ENCODE assay signal across 18 cellular contexts in the genomic region with DNA sequence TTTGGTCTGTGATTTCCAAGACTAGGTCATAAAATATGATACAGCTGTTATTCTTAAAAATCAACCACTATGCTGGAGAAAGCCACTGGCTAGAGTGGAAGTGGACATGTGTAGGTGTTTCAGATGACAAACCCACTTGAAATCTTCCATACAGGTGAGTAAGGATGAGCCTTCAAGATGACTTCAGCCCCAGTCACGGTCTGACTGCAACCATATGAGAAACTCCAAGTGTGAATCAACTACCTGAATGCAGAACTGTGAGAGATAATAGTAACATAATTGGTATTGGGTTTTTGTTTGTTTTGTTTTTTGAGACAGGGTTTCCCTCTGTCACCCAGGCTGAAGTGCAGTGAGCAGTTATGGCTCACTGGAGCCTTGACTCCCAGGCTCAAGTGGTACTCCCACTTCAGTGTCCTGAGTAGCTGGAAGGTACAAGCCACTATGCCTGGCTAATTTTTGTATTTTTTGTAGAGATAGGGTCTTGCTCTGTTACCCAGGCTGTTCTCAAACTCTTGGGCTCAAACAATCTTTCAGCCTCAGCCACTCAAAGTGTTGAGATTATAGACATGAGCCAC.
DNase-seq lines count a peak whose midpoint lies in the region; ATAC-seq and TF ChIP-seq lines count a peak whose summit lies in the region.
"Had no signal": no experiment of that assay in that cellular context is flagged by ENCODE, and none has a peak within 500 bp of the region (broad histone marks: within the 10 kb centered on the region; RNA-seq: fewer than 3 reads in every experiment).

No MANE protein-coding gene starts in this region.

- no peaks in the 10 kb centered on the region for H3K36me3 Mint-ChIP-seq in T-helper 2 cell treated with Interferon-gamma antibody and Interleukin-4, amounts not matched to agents 5 μg/mL and 100 μg/mL, for 36 hours (ENCODE audit: low read depth)
- H3K36me3 Mint-ChIP-seq: CD8-positive, alpha-beta memory T cell had no signal

- no peaks in the 10 kb centered on the region for H3K9me3 ChIP-seq in RWPE2 (ENCODE audit: severe bottlenecking)
- H3K9me3 ChIP-seq: BLaER1, Caco-2 had no signal

- H3K36me3 ChIP-seq in RWPE2 (ENCODE audit: low read depth) = no peaks in the 10 kb centered on the region
- H3K36me3 ChIP-seq: BLaER1 had no signal

- H3K4me3 ChIP-seq in RWPE2 (ENCODE audit: severe bottlenecking) = no peak overlapping the region
- H3K4me3 ChIP-seq: BLaER1, GM12878, K562 had no signal

- no peak overlapping the region for H3K4me3 Mint-ChIP-seq in T-helper 2 cell treated with Interferon-gamma antibody and Interleukin-4, amounts not matched to agents 5 μg/mL and 100 μg/mL, for 36 hours
- H3K4me3 Mint-ChIP-seq: CD8-positive, alpha-beta memory T cell; H9 had no signal

- no peaks in the 10 kb centered on the region for H3K9me3 Mint-ChIP-seq in T-helper 2 cell treated with Interferon-gamma antibody and Interleukin-4, amounts not matched to agents 5 μg/mL and 100 μg/mL, for 36 hours
- H3K9me3 Mint-ChIP-seq: H9 had no signal

- no peak overlapping the region for H3K27ac Mint-ChIP-seq in T-helper 2 cell treated with Interferon-gamma antibody and Interleukin-4, amounts not matched to agents 5 μg/mL and 100 μg/mL, for 36 hours
- H3K27ac Mint-ChIP-seq: CD8-positive, alpha-beta memory T cell; H9 had no signal

- H3K27ac ChIP-seq in RWPE2 (ENCODE audit: poor library complexity, severe bottlenecking) = no peak overlapping the region
- H3K27ac ChIP-seq: 22Rv1, BLaER1, HL-60 had no signal

- no peaks in the 10 kb centered on the region for H3K27me3 ChIP-seq in RWPE2 (ENCODE audit: insufficient read depth, poor library complexity, severe bottlenecking)
- H3K27me3 ChIP-seq: BLaER1 had no signal

- DNase-seq in DMS53 (lab: John Stamatoyannopoulos, UW) = peak; percentile 45
- no peak for DNase-seq in DMS53 treated with DMSO at 0.1 percent for 48 hours (lab: John Stamatoyannopoulos, UW; ENCODE audit: unreplicated experiment)
- DNase-seq in RWPE2 (ENCODE audit: low spot score) = no peak
- DNase-seq in activated naive CD4-positive, alpha-beta T cell treated with anti-CD3 and anti-CD28 coated beads, Interleukin-2, amount 50 U/mL, for 16 hours = no peak
- DNase-seq in T-helper 2 cell treated with Interferon-gamma antibody and Interleukin-4, amounts not matched to agents 5 μg/mL and 100 μg/mL, for 36 hours (ENCODE audit: low spot score) = no peak
- DNase-seq: AML-193; Caco-2; CD8-positive, alpha-beta memory T cell; DMS79; GOT3; H9 had no signal

- H3K4me1 Mint-ChIP-seq in T-helper 2 cell treated with Interferon-gamma antibody and Interleukin-4, amounts not matched to agents 5 μg/mL and 100 μg/mL, for 36 hours (ENCODE audit: low read depth) = no peaks in the 10 kb centered on the region
- H3K4me1 Mint-ChIP-seq: CD8-positive, alpha-beta memory T cell had no signal

- ATAC-seq in RWPE2 (ENCODE audit: low read depth) (peak; percentile 48; the same call in 1 of the 3 replicates), esophagus mucosa (peak; percentile 39), HG03432 (IDR thresholded peaks at IDR 0.05; ENCODE audit: unreplicated experiment) (no peak)
- ATAC-seq: GM12878, K562 had no signal

- no peaks in the 10 kb centered on the region for H3K27me3 Mint-ChIP-seq in T-helper 2 cell treated with Interferon-gamma antibody and Interleukin-4, amounts not matched to agents 5 μg/mL and 100 μg/mL, for 36 hours (ENCODE audit: low read depth)
- H3K27me3 Mint-ChIP-seq: CD8-positive, alpha-beta memory T cell had no signal

- TF ChIP-seq CTCF in RWPE2 (IDR thresholded peaks at IDR 0.05; ENCODE audit: poor library complexity, severe bottlenecking) = no peak

- H3K4me1 ChIP-seq in RWPE2 (ENCODE audit: insufficient read depth, poor library complexity, severe bottlenecking) = no peaks in the 10 kb centered on the region
- H3K4me1 ChIP-seq: Caco-2 had no signal
